ENCODE assay signal across 1 cellular context in the genomic region with DNA sequence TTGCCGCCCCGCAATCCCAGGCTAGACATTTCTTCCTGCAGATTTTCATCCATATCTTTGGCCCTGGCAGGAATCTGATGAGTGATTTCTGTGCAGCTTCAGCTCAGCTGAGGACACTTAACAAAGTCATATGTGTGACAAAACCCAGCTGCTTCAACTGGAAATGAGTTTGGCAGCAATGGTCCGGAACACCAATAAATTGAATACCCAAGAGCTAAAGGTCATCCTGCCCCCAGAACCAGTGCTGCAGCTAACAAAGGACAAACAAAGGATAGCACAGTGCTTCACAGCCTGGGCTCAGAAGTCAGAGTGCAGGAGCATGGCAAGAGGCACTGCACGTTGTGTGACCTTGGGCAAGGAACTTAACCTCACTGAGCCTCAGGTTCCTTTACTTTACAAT.
TF ChIP-seq lines count a peak whose summit lies in the region.

No MANE protein-coding gene starts in this region.

TF ChIP-seq in HepG2, 621 proteins besides CTCF, POLR2A, EP300 and RAD21 (continued from another document and continues in another):
- TF ChIP-seq, protein P1, sequence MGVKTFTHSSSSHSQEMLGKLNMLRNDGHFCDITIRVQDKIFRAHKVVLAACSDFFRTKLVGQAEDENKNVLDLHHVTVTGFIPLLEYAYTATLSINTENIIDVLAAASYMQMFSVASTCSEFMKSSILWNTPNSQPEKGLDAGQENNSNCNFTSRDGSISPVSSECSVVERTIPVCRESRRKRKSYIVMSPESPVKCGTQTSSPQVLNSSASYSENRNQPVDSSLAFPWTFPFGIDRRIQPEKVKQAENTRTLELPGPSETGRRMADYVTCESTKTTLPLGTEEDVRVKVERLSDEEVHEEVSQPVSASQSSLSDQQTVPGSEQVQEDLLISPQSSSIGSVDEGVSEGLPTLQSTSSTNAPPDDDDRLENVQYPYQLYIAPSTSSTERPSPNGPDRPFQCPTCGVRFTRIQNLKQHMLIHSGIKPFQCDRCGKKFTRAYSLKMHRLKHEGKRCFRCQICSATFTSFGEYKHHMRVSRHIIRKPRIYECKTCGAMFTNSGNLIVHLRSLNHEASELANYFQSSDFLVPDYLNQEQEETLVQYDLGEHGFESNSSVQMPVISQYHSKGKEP (CRISPR knock-in tag; IDR thresholded peaks at IDR 0.05): no peak
- TF ChIP-seq RFXANK (CRISPR knock-in tag; IDR thresholded peaks at IDR 0.05) (no peak), FOXA3 (CRISPR knock-in tag; IDR thresholded peaks at IDR 0.05) (no peak), JDP2 (CRISPR knock-in tag; IDR thresholded peaks at IDR 0.05; ENCODE audit: borderline replicate concordance) (no peak), SALL1 (CRISPR knock-in tag; IDR thresholded peaks at IDR 0.05) (peak; percentile 69), XBP1 (CRISPR knock-in tag; IDR thresholded peaks at IDR 0.05) (no peak), ZNF44 (CRISPR knock-in tag; IDR thresholded peaks at IDR 0.05) (no peak), TCF7 (IDR thresholded peaks at IDR 0.05; ENCODE audit: low read depth) (no peak), FOXC1 (CRISPR knock-in tag; IDR thresholded peaks at IDR 0.05; ENCODE audit: borderline replicate concordance) (no peak), POLR2AphosphoS5 (IDR thresholded peaks at IDR 0.05; ENCODE audit: low read depth, low read length) (no peak), ZNF720 (CRISPR knock-in tag; IDR thresholded peaks at IDR 0.05) (no peak), NKX3-1 (CRISPR knock-in tag; IDR thresholded peaks at IDR 0.05) (no peak), ZBTB21 (CRISPR knock-in tag; IDR thresholded peaks at IDR 0.05) (no peak), SP140L (CRISPR knock-in tag; IDR thresholded peaks at IDR 0.05; ENCODE audit: borderline replicate concordance) (no peak), ZFP41 (CRISPR knock-in tag; IDR thresholded peaks at IDR 0.05; ENCODE audit: borderline replicate concordance) (no peak), AKAP8 (CRISPR knock-in tag; IDR thresholded peaks at IDR 0.05) (no peak), HNF4G (IDR thresholded peaks at IDR 0.05; ENCODE audit: borderline replicate concordance, low read depth, low read length) (peak; percentile 35), HNF4G (CRISPR knock-in tag; IDR thresholded peaks at IDR 0.05; ENCODE audit: borderline replicate concordance, low read depth) (no peak), RARA (CRISPR knock-in tag; IDR thresholded peaks at IDR 0.05) (no peak), FOSL1 (CRISPR knock-in tag; IDR thresholded peaks at IDR 0.05; ENCODE audit: borderline replicate concordance) (no peak), ZMYM4 (CRISPR knock-in tag; IDR thresholded peaks at IDR 0.05) (peak; percentile 63; the same call in 1 of the 2 replicates), TP53 (CRISPR knock-in tag; conservative IDR thresholded peaks at IDR 0.05) (no peak), ZNF24 (IDR thresholded peaks at IDR 0.05) (no peak), NCOR1 (IDR thresholded peaks at IDR 0.05; ENCODE audit: borderline replicate concordance, low read length) (no peak), ZNF180 (CRISPR knock-in tag; IDR thresholded peaks at IDR 0.05; ENCODE audit: borderline replicate concordance, low read depth) (no peak), MYNN (CRISPR knock-in tag; IDR thresholded peaks at IDR 0.05; ENCODE audit: low read depth) (no peak), NFIC (IDR thresholded peaks at IDR 0.05; ENCODE audit: low read length) (no peak), ZNF562 (CRISPR knock-in tag; IDR thresholded peaks at IDR 0.05; ENCODE audit: borderline replicate concordance) (no peak), KAT8 (CRISPR knock-in tag; IDR thresholded peaks at IDR 0.05) (no peak), ZNF552 (CRISPR knock-in tag; IDR thresholded peaks at IDR 0.05; ENCODE audit: borderline replicate concordance) (no peak), RFX1 (IDR thresholded peaks at IDR 0.05) (no peak), NRL (CRISPR knock-in tag; IDR thresholded peaks at IDR 0.05; ENCODE audit: borderline replicate concordance) (no peak), SMAD9 (CRISPR knock-in tag; IDR thresholded peaks at IDR 0.05) (no peak), HOXA3 (CRISPR knock-in tag; IDR thresholded peaks at IDR 0.05) (0 out of 2 replicates have a peak, but pooled peaks have one; percentile 20), ZNF30 (CRISPR knock-in tag; IDR thresholded peaks at IDR 0.05) (no peak), ZNF883 (CRISPR knock-in tag; IDR thresholded peaks at IDR 0.05; ENCODE audit: not compliant biosample characterization) (no peak), ZNF264 (CRISPR knock-in tag; IDR thresholded peaks at IDR 0.05) (no peak), GZF1 (CRISPR knock-in tag; IDR thresholded peaks at IDR 0.05) (no peak), MAFG (CRISPR knock-in tag; IDR thresholded peaks at IDR 0.05) (no peak), TOPORS (CRISPR knock-in tag; IDR thresholded peaks at IDR 0.05) (no peak), ZNF331 (CRISPR knock-in tag; IDR thresholded peaks at IDR 0.05) (no peak), ZNF557 (CRISPR knock-in tag; IDR thresholded peaks at IDR 0.05) (no peak), ESRRA (CRISPR knock-in tag; IDR thresholded peaks at IDR 0.05; ENCODE audit: low read depth) (peak; percentile 74; the same call in 1 of the 2 replicates), ZBTB8A (CRISPR knock-in tag; IDR thresholded peaks at IDR 0.05; ENCODE audit: borderline replicate concordance, low read depth) (no peak), ZNF431 (CRISPR knock-in tag; IDR thresholded peaks at IDR 0.05; ENCODE audit: borderline replicate concordance, low read depth) (no peak), SOX13 (IDR thresholded peaks at IDR 0.05) (peak; percentile 44; the same call in 1 of the 2 replicates), SOX13 (CRISPR knock-in tag; conservative IDR thresholded peaks at IDR 0.05 in 1 of 2, IDR thresholded peaks at IDR 0.05 in 1 of 2) (peak in 1 of 2 experiments; percentile 73; a peak in 2 of 4 replicates), CBX5 (CRISPR knock-in tag; IDR thresholded peaks at IDR 0.05; ENCODE audit: borderline replicate concordance) (no peak), SOX6 (IDR thresholded peaks at IDR 0.05) (no peak), SOX6 (CRISPR knock-in tag; IDR thresholded peaks at IDR 0.05) (peak; percentile 78), ATRX (CRISPR knock-in tag; IDR thresholded peaks at IDR 0.05; ENCODE audit: borderline replicate concordance) (no peak), TMF1 (CRISPR knock-in tag; IDR thresholded peaks at IDR 0.05; ENCODE audit: low read depth) (no peak), ZFP1 (CRISPR knock-in tag; IDR thresholded peaks at IDR 0.05) (no peak), ZBTB38 (CRISPR knock-in tag; IDR thresholded peaks at IDR 0.05) (no peak), NR2F6 (IDR thresholded peaks at IDR 0.05) (peak; percentile 31; the same call in 1 of the 2 replicates), NR2F6 (CRISPR knock-in tag; IDR thresholded peaks at IDR 0.05) (0 out of 2 replicates have a peak, but pooled peaks have one; percentile 40), MEIS1 (CRISPR knock-in tag; IDR thresholded peaks at IDR 0.05; ENCODE audit: borderline replicate concordance) (0 out of 2 replicates have a peak, but pooled peaks have one; percentile 35), PCBP1 (IDR thresholded peaks at IDR 0.05; ENCODE audit: borderline replicate concordance, low read depth, low read length) (no peak)
- TF ChIP-seq, protein P2, sequence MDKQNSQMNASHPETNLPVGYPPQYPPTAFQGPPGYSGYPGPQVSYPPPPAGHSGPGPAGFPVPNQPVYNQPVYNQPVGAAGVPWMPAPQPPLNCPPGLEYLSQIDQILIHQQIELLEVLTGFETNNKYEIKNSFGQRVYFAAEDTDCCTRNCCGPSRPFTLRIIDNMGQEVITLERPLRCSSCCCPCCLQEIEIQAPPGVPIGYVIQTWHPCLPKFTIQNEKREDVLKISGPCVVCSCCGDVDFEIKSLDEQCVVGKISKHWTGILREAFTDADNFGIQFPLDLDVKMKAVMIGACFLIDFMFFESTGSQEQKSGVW (CRISPR knock-in tag; IDR thresholded peaks at IDR 0.05; ENCODE audit: borderline replicate concordance): no peak
- TF ChIP-seq, protein P3, sequence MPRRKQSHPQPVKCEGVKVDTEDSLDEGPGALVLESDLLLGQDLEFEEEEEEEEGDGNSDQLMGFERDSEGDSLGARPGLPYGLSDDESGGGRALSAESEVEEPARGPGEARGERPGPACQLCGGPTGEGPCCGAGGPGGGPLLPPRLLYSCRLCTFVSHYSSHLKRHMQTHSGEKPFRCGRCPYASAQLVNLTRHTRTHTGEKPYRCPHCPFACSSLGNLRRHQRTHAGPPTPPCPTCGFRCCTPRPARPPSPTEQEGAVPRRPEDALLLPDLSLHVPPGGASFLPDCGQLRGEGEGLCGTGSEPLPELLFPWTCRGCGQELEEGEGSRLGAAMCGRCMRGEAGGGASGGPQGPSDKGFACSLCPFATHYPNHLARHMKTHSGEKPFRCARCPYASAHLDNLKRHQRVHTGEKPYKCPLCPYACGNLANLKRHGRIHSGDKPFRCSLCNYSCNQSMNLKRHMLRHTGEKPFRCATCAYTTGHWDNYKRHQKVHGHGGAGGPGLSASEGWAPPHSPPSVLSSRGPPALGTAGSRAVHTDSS (CRISPR knock-in tag; conservative IDR thresholded peaks at IDR 0.05): no peak
- TF ChIP-seq, protein P4, sequence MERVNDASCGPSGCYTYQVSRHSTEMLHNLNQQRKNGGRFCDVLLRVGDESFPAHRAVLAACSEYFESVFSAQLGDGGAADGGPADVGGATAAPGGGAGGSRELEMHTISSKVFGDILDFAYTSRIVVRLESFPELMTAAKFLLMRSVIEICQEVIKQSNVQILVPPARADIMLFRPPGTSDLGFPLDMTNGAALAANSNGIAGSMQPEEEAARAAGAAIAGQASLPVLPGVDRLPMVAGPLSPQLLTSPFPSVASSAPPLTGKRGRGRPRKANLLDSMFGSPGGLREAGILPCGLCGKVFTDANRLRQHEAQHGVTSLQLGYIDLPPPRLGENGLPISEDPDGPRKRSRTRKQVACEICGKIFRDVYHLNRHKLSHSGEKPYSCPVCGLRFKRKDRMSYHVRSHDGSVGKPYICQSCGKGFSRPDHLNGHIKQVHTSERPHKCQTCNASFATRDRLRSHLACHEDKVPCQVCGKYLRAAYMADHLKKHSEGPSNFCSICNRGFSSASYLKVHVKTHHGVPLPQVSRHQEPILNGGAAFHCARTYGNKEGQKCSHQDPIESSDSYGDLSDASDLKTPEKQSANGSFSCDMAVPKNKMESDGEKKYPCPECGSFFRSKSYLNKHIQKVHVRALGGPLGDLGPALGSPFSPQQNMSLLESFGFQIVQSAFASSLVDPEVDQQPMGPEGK (CRISPR knock-in tag; IDR thresholded peaks at IDR 0.05): peak; percentile 25; the same call in 1 of the 2 replicates
- TF ChIP-seq, protein P5, sequence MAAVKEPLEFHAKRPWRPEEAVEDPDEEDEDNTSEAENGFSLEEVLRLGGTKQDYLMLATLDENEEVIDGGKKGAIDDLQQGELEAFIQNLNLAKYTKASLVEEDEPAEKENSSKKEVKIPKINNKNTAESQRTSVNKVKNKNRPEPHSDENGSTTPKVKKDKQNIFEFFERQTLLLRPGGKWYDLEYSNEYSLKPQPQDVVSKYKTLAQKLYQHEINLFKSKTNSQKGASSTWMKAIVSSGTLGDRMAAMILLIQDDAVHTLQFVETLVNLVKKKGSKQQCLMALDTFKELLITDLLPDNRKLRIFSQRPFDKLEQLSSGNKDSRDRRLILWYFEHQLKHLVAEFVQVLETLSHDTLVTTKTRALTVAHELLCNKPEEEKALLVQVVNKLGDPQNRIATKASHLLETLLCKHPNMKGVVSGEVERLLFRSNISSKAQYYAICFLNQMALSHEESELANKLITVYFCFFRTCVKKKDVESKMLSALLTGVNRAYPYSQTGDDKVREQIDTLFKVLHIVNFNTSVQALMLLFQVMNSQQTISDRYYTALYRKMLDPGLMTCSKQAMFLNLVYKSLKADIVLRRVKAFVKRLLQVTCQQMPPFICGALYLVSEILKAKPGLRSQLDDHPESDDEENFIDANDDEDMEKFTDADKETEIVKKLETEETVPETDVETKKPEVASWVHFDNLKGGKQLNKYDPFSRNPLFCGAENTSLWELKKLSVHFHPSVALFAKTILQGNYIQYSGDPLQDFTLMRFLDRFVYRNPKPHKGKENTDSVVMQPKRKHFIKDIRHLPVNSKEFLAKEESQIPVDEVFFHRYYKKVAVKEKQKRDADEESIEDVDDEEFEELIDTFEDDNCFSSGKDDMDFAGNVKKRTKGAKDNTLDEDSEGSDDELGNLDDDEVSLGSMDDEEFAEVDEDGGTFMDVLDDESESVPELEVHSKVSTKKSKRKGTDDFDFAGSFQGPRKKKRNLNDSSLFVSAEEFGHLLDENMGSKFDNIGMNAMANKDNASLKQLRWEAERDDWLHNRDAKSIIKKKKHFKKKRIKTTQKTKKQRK (IDR thresholded peaks at IDR 0.05; ENCODE audit: low read length): no peak
- TF ChIP-seq, protein P6, sequence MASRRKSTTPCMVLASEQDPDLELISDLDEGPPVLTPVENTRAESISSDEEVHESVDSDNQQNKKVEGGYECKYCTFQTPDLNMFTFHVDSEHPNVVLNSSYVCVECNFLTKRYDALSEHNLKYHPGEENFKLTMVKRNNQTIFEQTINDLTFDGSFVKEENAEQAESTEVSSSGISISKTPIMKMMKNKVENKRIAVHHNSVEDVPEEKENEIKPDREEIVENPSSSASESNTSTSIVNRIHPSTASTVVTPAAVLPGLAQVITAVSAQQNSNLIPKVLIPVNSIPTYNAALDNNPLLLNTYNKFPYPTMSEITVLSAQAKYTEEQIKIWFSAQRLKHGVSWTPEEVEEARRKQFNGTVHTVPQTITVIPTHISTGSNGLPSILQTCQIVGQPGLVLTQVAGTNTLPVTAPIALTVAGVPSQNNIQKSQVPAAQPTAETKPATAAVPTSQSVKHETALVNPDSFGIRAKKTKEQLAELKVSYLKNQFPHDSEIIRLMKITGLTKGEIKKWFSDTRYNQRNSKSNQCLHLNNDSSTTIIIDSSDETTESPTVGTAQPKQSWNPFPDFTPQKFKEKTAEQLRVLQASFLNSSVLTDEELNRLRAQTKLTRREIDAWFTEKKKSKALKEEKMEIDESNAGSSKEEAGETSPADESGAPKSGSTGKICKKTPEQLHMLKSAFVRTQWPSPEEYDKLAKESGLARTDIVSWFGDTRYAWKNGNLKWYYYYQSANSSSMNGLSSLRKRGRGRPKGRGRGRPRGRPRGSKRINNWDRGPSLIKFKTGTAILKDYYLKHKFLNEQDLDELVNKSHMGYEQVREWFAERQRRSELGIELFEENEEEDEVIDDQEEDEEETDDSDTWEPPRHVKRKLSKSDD (CRISPR knock-in tag; IDR thresholded peaks at IDR 0.05; ENCODE audit: low read depth): no peak
- TF ChIP-seq, protein P7, sequence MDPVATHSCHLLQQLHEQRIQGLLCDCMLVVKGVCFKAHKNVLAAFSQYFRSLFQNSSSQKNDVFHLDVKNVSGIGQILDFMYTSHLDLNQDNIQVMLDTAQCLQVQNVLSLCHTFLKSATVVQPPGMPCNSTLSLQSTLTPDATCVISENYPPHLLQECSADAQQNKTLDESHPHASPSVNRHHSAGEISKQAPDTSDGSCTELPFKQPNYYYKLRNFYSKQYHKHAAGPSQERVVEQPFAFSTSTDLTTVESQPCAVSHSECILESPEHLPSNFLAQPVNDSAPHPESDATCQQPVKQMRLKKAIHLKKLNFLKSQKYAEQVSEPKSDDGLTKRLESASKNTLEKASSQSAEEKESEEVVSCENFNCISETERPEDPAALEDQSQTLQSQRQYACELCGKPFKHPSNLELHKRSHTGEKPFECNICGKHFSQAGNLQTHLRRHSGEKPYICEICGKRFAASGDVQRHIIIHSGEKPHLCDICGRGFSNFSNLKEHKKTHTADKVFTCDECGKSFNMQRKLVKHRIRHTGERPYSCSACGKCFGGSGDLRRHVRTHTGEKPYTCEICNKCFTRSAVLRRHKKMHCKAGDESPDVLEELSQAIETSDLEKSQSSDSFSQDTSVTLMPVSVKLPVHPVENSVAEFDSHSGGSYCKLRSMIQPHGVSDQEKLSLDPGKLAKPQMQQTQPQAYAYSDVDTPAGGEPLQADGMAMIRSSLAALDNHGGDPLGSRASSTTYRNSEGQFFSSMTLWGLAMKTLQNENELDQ (CRISPR knock-in tag; IDR thresholded peaks at IDR 0.05; ENCODE audit: borderline replicate concordance): no peak
